Comparison of ENCODE assay signal across 9 cellular contexts in the genomic region with DNA sequence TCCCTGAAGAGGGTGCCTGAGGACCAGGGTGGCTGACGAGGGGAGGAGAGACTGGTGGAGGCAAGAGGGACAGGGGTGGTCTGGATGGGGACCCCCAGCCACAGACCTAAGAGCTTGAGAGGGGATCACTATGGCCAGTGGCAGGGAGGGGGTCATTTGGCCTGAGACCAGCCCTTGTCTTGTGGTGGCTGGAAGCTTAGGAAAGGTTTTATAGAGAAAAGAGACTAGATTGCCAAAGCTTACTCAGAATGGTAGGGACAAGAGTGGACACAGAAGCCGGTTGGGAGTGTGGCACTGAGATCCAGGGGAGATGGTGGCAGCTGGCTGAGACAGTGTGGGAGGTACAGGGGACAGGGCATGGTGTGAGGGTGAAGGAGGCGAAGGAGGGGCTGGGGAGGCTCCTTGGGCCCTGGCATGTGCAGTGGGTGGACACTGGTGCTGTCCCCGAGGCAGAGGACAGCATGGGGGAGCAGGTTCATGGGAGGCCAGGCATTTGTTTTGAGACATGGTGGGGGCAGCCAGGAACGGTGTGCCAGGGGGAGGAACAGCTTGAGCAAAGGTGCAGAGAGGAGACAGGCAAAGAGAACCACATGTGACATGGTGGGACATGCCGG.
DNase-seq lines count a peak whose midpoint lies in the region; ATAC-seq and TF ChIP-seq lines count a peak whose summit lies in the region.
"Had no signal": no experiment of that assay in that cellular context is flagged by ENCODE, and none has a peak within 500 bp of the region (broad histone marks: within the 10 kb centered on the region; RNA-seq: fewer than 3 reads in every experiment).

No MANE protein-coding gene starts in this region.

- H3K9me3 Mint-ChIP-seq in stimulated activated effector memory CD8-positive, alpha-beta T cell treated with anti-CD3 and anti-CD28 coated beads, Interleukin-12 subunit alpha, Interleukin-12 subunit beta, amount 100 ng/mL, for 72 hours = no peaks in the 10 kb centered on the region
- H3K9me3 Mint-ChIP-seq: activated T-cell treated with anti-CD3 and anti-CD28 coated beads, Interleukin-2, amount 50 U/mL, for 72 hours had no signal

- H3K27ac Mint-ChIP-seq in stimulated activated effector memory CD8-positive, alpha-beta T cell treated with anti-CD3 and anti-CD28 coated beads, Interleukin-12 subunit alpha, Interleukin-12 subunit beta, amount 100 ng/mL, for 72 hours = peak overlapping the region; percentile 99
- H3K27ac Mint-ChIP-seq: activated T-cell treated with anti-CD3 and anti-CD28 coated beads, Interleukin-2, amount 50 U/mL, for 72 hours had no signal

- H3K4me1 Mint-ChIP-seq in stimulated activated effector memory CD8-positive, alpha-beta T cell treated with anti-CD3 and anti-CD28 coated beads, Interleukin-12 subunit alpha, Interleukin-12 subunit beta, amount 100 ng/mL, for 72 hours = peaks cover 61% of the 10 kb centered on the region

- DNase-seq in HFF-Myc (ENCODE audit: extremely low read depth, low read depth) (no peak), astrocyte of the cerebellum (ENCODE audit: low read depth) (no peak), left kidney (ENCODE audit: low read depth, low spot score) (peak; percentile 22), NCI-H2081 (lab: John Stamatoyannopoulos, UW) (no peak), NCI-H526 treated with DMSO at 0.1 percent for 48 hours (lab: John Stamatoyannopoulos, UW) (no peak)
- no peak for DNase-seq in stimulated activated effector memory CD8-positive, alpha-beta T cell treated with anti-CD3 and anti-CD28 coated beads, Interleukin-12 subunit alpha, Interleukin-12 subunit beta, amount 100 ng/mL, for 72 hours (ENCODE audit: low spot score in 2 of 2)
- DNase-seq: activated T-cell treated with anti-CD3 and anti-CD28 coated beads, Interleukin-2, amount 50 U/mL, for 72 hours had no signal

- TF ChIP-seq CTCF in HFF-Myc (IDR thresholded peaks at IDR 0.05; ENCODE audit: low read depth, low read length, missing control alignments) = no peak
- TF ChIP-seq CTCF in astrocyte of the cerebellum (IDR thresholded peaks at IDR 0.05; ENCODE audit: low read depth, low read length, missing control alignments) = no peak

- H3K4me3 Mint-ChIP-seq in stimulated activated effector memory CD8-positive, alpha-beta T cell treated with anti-CD3 and anti-CD28 coated beads, Interleukin-12 subunit alpha, Interleukin-12 subunit beta, amount 100 ng/mL, for 72 hours = peak overlapping the region; percentile 89
- H3K4me3 Mint-ChIP-seq: activated T-cell treated with anti-CD3 and anti-CD28 coated beads, Interleukin-2, amount 50 U/mL, for 72 hours had no signal

- in situ Hi-C loops in astrocyte of the cerebellum (cut with HindIII; ENCODE audit: low sequenced_read_pairs) = no loop called here

- peaks cover 21% of the 10 kb centered on the region for H3K36me3 Mint-ChIP-seq in stimulated activated effector memory CD8-positive, alpha-beta T cell treated with anti-CD3 and anti-CD28 coated beads, Interleukin-12 subunit alpha, Interleukin-12 subunit beta, amount 100 ng/mL, for 72 hours

- no peak for ATAC-seq in stimulated activated effector memory CD8-positive, alpha-beta T cell treated with anti-CD3 and anti-CD28 coated beads, Interleukin-12 subunit alpha, Interleukin-12 subunit beta, amount 100 ng/mL, for 72 hours
- ATAC-seq in HG03520 (IDR thresholded peaks at IDR 0.05; ENCODE audit: unreplicated experiment) = no peak
- ATAC-seq in HG03571 (IDR thresholded peaks at IDR 0.05; ENCODE audit: unreplicated experiment) = no peak
- ATAC-seq: activated T-cell treated with anti-CD3 and anti-CD28 coated beads, Interleukin-2, amount 50 U/mL, for 72 hours had no signal

- peak overlapping the region; percentile 49 for H3K4me3 ChIP-seq in HFF-Myc (replicated peaks; ENCODE audit: low read depth, low read length)
- H3K4me3 ChIP-seq in astrocyte of the cerebellum (ENCODE audit: low read depth, low read length) = peak overlapping the region; percentile 43
